Comparison of ENCODE assay signal across 2 cellular contexts in the genomic region with DNA sequence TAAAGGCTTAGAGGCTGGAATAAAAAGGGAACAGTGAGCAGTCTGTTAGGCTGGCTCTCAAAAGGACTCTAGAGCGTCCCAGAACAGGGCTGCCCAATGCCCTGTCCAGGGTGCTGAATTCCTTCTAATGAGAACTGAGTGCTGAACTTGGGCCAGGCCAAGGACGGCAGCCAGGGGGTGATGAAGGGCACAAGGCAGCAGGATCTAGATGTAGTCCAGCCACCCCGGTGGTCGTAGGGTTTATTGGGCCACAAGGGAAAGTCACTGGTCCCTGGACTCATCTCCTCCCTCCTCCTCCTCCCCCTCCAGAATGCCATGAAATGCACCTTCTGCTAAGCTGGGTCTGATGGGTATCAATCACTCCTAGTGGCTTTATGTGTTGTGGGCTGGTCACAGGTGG.
TF ChIP-seq lines count a peak whose summit lies in the region.

No MANE protein-coding gene starts in this region.

TF ChIP-seq in WTC11, 78 proteins besides CTCF, POLR2A, EP300 and RAD21 (continues in another document):
- TF ChIP-seq, protein P1, sequence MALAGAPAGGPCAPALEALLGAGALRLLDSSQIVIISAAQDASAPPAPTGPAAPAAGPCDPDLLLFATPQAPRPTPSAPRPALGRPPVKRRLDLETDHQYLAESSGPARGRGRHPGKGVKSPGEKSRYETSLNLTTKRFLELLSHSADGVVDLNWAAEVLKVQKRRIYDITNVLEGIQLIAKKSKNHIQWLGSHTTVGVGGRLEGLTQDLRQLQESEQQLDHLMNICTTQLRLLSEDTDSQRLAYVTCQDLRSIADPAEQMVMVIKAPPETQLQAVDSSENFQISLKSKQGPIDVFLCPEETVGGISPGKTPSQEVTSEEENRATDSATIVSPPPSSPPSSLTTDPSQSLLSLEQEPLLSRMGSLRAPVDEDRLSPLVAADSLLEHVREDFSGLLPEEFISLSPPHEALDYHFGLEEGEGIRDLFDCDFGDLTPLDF (CRISPR knock-in tag; IDR thresholded peaks at IDR 0.05): peak; percentile 79; the same call in 1 of the 2 replicates
- TF ChIP-seq ZNF396 (CRISPR knock-in tag; IDR thresholded peaks at IDR 0.05; ENCODE audit: borderline replicate concordance): no peak
- TF ChIP-seq NR2C2 (CRISPR knock-in tag; IDR thresholded peaks at IDR 0.05): no peak; the same call in 1 of the 2 replicates
- TF ChIP-seq RELA (CRISPR knock-in tag; IDR thresholded peaks at IDR 0.05; ENCODE audit: borderline replicate concordance): no peak
- TF ChIP-seq SMAD3 (CRISPR knock-in tag; IDR thresholded peaks at IDR 0.05; ENCODE audit: borderline replicate concordance): peak; percentile 94
- 0 out of 2 replicates have a peak, but pooled peaks have one; percentile 30 for TF ChIP-seq ZBTB43 (CRISPR knock-in tag; IDR thresholded peaks at IDR 0.05)
- TF ChIP-seq, protein P2, sequence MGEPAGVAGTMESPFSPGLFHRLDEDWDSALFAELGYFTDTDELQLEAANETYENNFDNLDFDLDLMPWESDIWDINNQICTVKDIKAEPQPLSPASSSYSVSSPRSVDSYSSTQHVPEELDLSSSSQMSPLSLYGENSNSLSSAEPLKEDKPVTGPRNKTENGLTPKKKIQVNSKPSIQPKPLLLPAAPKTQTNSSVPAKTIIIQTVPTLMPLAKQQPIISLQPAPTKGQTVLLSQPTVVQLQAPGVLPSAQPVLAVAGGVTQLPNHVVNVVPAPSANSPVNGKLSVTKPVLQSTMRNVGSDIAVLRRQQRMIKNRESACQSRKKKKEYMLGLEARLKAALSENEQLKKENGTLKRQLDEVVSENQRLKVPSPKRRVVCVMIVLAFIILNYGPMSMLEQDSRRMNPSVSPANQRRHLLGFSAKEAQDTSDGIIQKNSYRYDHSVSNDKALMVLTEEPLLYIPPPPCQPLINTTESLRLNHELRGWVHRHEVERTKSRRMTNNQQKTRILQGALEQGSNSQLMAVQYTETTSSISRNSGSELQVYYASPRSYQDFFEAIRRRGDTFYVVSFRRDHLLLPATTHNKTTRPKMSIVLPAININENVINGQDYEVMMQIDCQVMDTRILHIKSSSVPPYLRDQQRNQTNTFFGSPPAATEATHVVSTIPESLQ (CRISPR knock-in tag; IDR thresholded peaks at IDR 0.05): no peak
- no peak for TF ChIP-seq FOXJ3 (CRISPR knock-in tag; IDR thresholded peaks at IDR 0.05; ENCODE audit: borderline replicate concordance)
- TF ChIP-seq, protein P3, sequence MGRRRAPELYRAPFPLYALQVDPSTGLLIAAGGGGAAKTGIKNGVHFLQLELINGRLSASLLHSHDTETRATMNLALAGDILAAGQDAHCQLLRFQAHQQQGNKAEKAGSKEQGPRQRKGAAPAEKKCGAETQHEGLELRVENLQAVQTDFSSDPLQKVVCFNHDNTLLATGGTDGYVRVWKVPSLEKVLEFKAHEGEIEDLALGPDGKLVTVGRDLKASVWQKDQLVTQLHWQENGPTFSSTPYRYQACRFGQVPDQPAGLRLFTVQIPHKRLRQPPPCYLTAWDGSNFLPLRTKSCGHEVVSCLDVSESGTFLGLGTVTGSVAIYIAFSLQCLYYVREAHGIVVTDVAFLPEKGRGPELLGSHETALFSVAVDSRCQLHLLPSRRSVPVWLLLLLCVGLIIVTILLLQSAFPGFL (CRISPR knock-in tag; IDR thresholded peaks at IDR 0.05; ENCODE audit: borderline replicate concordance): 0 out of 2 replicates have a peak, but pooled peaks have one; percentile 26
- no peak for TF ChIP-seq EMX1 (CRISPR knock-in tag; IDR thresholded peaks at IDR 0.05)
- TF ChIP-seq ZNF219 (CRISPR knock-in tag; IDR thresholded peaks at IDR 0.05; ENCODE audit: borderline replicate concordance): peak; percentile 73; the same call in 1 of the 2 replicates
- TF ChIP-seq SMAD4 (CRISPR knock-in tag; IDR thresholded peaks at IDR 0.05): peak; percentile 84; the same call in 1 of the 2 replicates
- no peak for TF ChIP-seq RORB (CRISPR knock-in tag; IDR thresholded peaks at IDR 0.05)
- TF ChIP-seq ZBTB21 (CRISPR knock-in tag; IDR thresholded peaks at IDR 0.05; ENCODE audit: borderline replicate concordance): peak; percentile 42; the same call in 1 of the 2 replicates
- 0 out of 2 replicates have a peak, but pooled peaks have one; percentile 52 for TF ChIP-seq CREM (CRISPR knock-in tag; IDR thresholded peaks at IDR 0.05)
- TF ChIP-seq NFATC4 (CRISPR knock-in tag; IDR thresholded peaks at IDR 0.05): no peak
- TF ChIP-seq ETV6 (CRISPR knock-in tag; IDR thresholded peaks at IDR 0.05): peak; percentile 78; the same call in 1 of the 2 replicates
- TF ChIP-seq, protein P4, sequence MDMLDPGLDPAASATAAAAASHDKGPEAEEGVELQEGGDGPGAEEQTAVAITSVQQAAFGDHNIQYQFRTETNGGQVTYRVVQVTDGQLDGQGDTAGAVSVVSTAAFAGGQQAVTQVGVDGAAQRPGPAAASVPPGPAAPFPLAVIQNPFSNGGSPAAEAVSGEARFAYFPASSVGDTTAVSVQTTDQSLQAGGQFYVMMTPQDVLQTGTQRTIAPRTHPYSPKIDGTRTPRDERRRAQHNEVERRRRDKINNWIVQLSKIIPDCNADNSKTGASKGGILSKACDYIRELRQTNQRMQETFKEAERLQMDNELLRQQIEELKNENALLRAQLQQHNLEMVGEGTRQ (CRISPR knock-in tag; IDR thresholded peaks at IDR 0.05): no peak
- TF ChIP-seq IRF1 (CRISPR knock-in tag; IDR thresholded peaks at IDR 0.05): no peak
- TF ChIP-seq SP1 (CRISPR knock-in tag; conservative IDR thresholded peaks at IDR 0.05): no peak; the same call in 1 of the 2 replicates

TF ChIP-seq in H1, 55 proteins besides CTCF, POLR2A, EP300 and RAD21:
- TF ChIP-seq GABPA (IDR thresholded peaks at IDR 0.05; ENCODE audit: borderline replicate concordance, insufficient read depth, low read length): peak; percentile 56; the same call in 1 of the 2 replicates
- peak; percentile 77 for TF ChIP-seq TEAD4 (IDR thresholded peaks at IDR 0.05; ENCODE audit: low read depth, low read length)
- TF ChIP-seq TCF12 (IDR thresholded peaks at IDR 0.05; ENCODE audit: low read depth, low read length): no peak
- peak; percentile 90 to 94 for TF ChIP-seq SIN3A (conservative IDR thresholded peaks at IDR 0.05 in 1 of 2, IDR thresholded peaks at IDR 0.05 in 1 of 2; ENCODE audit: low read depth in 1 of 2, low read length in 2 of 2)
- TF ChIP-seq CBX5 (IDR thresholded peaks at IDR 0.05; ENCODE audit: low read depth, low read length): no peak
- peak; percentile 58 for TF ChIP-seq SAP30 (IDR thresholded peaks at IDR 0.05; ENCODE audit: insufficient read depth, insufficient replicate concordance, low read length)
- peak; percentile 41; the same call in 1 of the 2 replicates for TF ChIP-seq MAX (IDR thresholded peaks at IDR 0.05)
TF ChIP-seq in H1: peak in this region for 5.
